In the genomic region with DNA sequence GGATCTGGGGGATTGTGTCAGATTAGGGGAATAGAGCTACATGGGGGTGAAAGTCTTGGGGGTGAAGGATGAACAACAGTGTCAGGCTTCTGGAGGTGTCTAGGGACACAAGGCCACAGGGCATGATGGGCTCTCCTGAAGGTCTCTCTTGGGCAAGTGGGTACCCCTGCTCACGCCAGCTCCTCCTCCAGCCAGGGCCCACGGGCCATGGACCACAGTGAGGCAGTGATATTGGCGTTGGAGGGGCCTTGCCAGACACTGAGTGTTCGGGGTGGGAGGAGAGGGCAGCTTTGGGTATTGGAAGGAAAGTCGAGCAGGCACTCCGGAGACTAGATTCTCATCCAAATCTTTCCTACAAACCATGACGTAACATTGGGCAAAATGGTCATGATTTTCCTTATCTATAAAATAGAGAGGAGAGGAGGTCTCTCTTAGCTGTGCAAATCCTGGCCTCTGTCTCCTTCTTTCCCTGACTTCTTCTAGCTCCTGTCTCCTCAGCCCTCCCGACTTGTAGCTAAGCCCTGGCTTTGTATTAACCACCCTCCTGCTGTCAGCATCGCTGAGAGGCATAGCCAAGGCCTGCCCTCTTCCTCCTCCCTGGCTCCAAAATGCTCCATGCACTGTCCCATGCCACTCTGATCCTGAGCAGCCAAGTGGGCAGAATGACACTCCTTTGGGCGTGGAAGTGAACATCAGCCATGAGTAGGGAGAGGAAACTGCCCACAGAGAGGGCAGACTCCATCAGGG, we compare ENCODE assay signal across 1 cellular context.
TF ChIP-seq lines count a peak whose summit lies in the region.

No MANE protein-coding gene starts in this region.

TF ChIP-seq in A549, 52 proteins besides CTCF, POLR2A, EP300 and RAD21 (continued from another document):
- TF ChIP-seq, protein P1, sequence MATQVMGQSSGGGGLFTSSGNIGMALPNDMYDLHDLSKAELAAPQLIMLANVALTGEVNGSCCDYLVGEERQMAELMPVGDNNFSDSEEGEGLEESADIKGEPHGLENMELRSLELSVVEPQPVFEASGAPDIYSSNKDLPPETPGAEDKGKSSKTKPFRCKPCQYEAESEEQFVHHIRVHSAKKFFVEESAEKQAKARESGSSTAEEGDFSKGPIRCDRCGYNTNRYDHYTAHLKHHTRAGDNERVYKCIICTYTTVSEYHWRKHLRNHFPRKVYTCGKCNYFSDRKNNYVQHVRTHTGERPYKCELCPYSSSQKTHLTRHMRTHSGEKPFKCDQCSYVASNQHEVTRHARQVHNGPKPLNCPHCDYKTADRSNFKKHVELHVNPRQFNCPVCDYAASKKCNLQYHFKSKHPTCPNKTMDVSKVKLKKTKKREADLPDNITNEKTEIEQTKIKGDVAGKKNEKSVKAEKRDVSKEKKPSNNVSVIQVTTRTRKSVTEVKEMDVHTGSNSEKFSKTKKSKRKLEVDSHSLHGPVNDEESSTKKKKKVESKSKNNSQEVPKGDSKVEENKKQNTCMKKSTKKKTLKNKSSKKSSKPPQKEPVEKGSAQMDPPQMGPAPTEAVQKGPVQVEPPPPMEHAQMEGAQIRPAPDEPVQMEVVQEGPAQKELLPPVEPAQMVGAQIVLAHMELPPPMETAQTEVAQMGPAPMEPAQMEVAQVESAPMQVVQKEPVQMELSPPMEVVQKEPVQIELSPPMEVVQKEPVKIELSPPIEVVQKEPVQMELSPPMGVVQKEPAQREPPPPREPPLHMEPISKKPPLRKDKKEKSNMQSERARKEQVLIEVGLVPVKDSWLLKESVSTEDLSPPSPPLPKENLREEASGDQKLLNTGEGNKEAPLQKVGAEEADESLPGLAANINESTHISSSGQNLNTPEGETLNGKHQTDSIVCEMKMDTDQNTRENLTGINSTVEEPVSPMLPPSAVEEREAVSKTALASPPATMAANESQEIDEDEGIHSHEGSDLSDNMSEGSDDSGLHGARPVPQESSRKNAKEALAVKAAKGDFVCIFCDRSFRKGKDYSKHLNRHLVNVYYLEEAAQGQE (IDR thresholded peaks at IDR 0.05) = no peak
- TF ChIP-seq RARB (CRISPR knock-in tag; IDR thresholded peaks at IDR 0.05) (no peak), NFE2L2 (conservative IDR thresholded peaks at IDR 0.05; ENCODE audit: low read length) (no peak), SREBF2 (IDR thresholded peaks at IDR 0.05) (no peak)
